ENCODE assay signal across 16 cellular contexts in the genomic region with DNA sequence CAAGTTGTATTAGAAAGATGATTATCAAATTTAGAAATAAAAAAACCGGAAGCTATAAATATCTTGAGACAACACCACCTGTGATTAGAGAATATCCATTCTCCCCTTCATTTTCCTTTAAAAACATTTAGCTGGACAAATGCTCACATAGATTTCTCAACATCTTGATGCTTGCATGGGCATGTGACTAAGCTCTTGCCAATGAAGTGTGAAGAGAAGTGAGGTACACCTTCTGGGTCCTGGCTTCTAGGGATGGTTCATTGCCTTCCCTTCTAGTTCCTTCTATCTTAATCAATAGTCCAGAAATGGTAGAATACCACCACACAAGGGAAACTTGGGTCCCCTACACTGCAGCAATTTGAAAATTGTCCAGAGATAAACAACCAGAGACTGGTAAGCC.
"Had no signal": no experiment of that assay in that cellular context is flagged by ENCODE, and none has a peak within 500 bp of the region (broad histone marks: within the 10 kb centered on the region; RNA-seq: fewer than 3 reads in every experiment).

No MANE protein-coding gene starts in this region.

- H3K27me3 Mint-ChIP-seq: activated CD4-positive, alpha-beta memory T cell treated with anti-CD3 and anti-CD28 coated beads for 36 hours; brain; memory B cell; stimulated activated naive CD8-positive, alpha-beta T cell treated with anti-CD3 and anti-CD28 coated beads, Interleukin-15, Interleukin-2, amounts not matched to agents 100 ng/mL and 50 ng/mL, for 24 hours had no signal

- H3K9me3 ChIP-seq: left lung, ovary, upper lobe of right lung had no signal

- H3K36me3 ChIP-seq: ovary had no signal

- H3K4me3 Mint-ChIP-seq: activated CD4-positive, alpha-beta memory T cell treated with anti-CD3 and anti-CD28 coated beads for 36 hours; brain; immature natural killer cell; memory B cell; neural crest cell; stimulated activated naive CD8-positive, alpha-beta T cell treated with anti-CD3 and anti-CD28 coated beads, Interleukin-15, Interleukin-2, amounts not matched to agents 100 ng/mL and 50 ng/mL, for 24 hours had no signal

- H3K9me3 Mint-ChIP-seq: activated CD4-positive, alpha-beta memory T cell treated with anti-CD3 and anti-CD28 coated beads for 36 hours; brain; immature natural killer cell; memory B cell; neural crest cell; stimulated activated naive CD8-positive, alpha-beta T cell treated with anti-CD3 and anti-CD28 coated beads, Interleukin-15, Interleukin-2, amounts not matched to agents 100 ng/mL and 50 ng/mL, for 24 hours had no signal

- H3K27me3 ChIP-seq: left lung, ovary, upper lobe of right lung had no signal

- H3K4me1 Mint-ChIP-seq: brain, memory B cell, neural crest cell had no signal

- H3K27ac Mint-ChIP-seq: activated CD4-positive, alpha-beta memory T cell treated with anti-CD3 and anti-CD28 coated beads for 36 hours; brain; memory B cell; stimulated activated naive CD8-positive, alpha-beta T cell treated with anti-CD3 and anti-CD28 coated beads, Interleukin-15, Interleukin-2, amounts not matched to agents 100 ng/mL and 50 ng/mL, for 24 hours had no signal

- H3K27ac ChIP-seq: left lung, ovary, upper lobe of right lung had no signal

- H3K4me3 ChIP-seq: left lung, ovary, upper lobe of right lung had no signal

- H3K4me1 ChIP-seq: left lung, upper lobe of right lung had no signal

- DNase-seq: activated CD4-positive, alpha-beta memory T cell treated with anti-CD3 and anti-CD28 coated beads for 36 hours; activated naive CD4-positive, alpha-beta T cell treated with anti-CD3 and anti-CD28 coated beads, Interleukin-2, amount 50 U/mL, for 16 hours; amygdala; cerebellar nuclear complex; dermis blood vessel endothelial cell; glutamatergic neuron; immature natural killer cell; left lung; ovary; stimulated activated CD4-positive, alpha-beta T cell treated with anti-CD3 and anti-CD28 coated beads, Interleukin-4, amount 100 ng/mL, for 24 hours; T-helper 9 cell; upper lobe of right lung had no signal
